In the genomic region with DNA sequence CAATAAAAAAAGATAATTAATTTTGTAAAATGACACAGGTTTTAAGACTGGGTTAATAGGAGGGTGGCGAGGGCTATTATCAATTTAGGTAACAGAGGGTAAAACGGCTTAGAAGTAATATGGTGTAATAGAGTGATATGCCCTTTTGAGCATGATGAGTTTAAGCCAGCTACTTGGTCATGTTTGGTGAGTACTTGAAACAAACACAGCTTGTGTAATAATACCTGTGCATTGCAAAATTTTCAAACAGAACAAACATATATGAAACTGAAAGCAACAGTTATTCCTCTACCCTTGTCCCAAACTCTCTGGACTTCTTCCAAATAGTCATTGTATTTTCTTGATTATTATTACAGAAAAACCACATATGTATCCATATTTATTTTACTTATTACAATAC, we compare ENCODE assay signal across 28 cellular contexts.
DNase-seq lines count a peak whose midpoint lies in the region; ATAC-seq and TF ChIP-seq lines count a peak whose summit lies in the region.
"Had no signal": no experiment of that assay in that cellular context is flagged by ENCODE, and none has a peak within 500 bp of the region (broad histone marks: within the 10 kb centered on the region; RNA-seq: fewer than 3 reads in every experiment).

No MANE protein-coding gene starts in this region.

- H3K27ac Mint-ChIP-seq in CD14-positive monocyte: no peak overlapping the region
- H3K27ac Mint-ChIP-seq: activated B cell treated with CpG ODN at 0.5 μM for 24 hours; activated CD4-positive, alpha-beta T cell treated with anti-CD3 and anti-CD28 coated beads, Interleukin-2, amount 10 ng/mL, durations not matched to agents 7 days and 5 days; activated naive CD8-positive, alpha-beta T cell treated with anti-CD3 and anti-CD28 coated beads for 36 hours; CD8-positive, alpha-beta memory T cell; naive thymus-derived CD4-positive, alpha-beta T cell had no signal

- no peaks in the 10 kb centered on the region for H3K4me1 Mint-ChIP-seq in CD14-positive monocyte
- H3K4me1 Mint-ChIP-seq: activated B cell treated with CpG ODN at 0.5 μM for 24 hours; activated CD4-positive, alpha-beta T cell treated with anti-CD3 and anti-CD28 coated beads, Interleukin-2, amount 10 ng/mL, durations not matched to agents 7 days and 5 days; activated naive CD8-positive, alpha-beta T cell treated with anti-CD3 and anti-CD28 coated beads for 36 hours; CD8-positive, alpha-beta memory T cell; naive thymus-derived CD4-positive, alpha-beta T cell had no signal

- no peak overlapping the region for H3K4me3 ChIP-seq in lower lobe of right lung
- H3K4me3 ChIP-seq: left ventricle myocardium inferior, prostate gland, stomach, uterus had no signal

- DNase-seq in HuH-7 (ENCODE audit: low spot score): peak; percentile 2
- peak; percentile 73 for DNase-seq in OCI-M1 (lab: John Stamatoyannopoulos, UW)
- DNase-seq in fibroblast of gingiva (ENCODE audit: low read depth): peak; percentile 18
- no peak for DNase-seq in lower lobe of right lung
- no peak for DNase-seq in CD14-positive monocyte (ENCODE audit: low spot score)
- DNase-seq in HuH-7.5 (ENCODE audit: low spot score): no peak
- no peak for DNase-seq in ecto neural progenitor cell (ENCODE audit: low spot score)
- DNase-seq: activated B cell treated with CpG ODN at 0.5 μM for 24 hours; activated CD4-positive, alpha-beta T cell treated with anti-CD3 and anti-CD28 coated beads, Interleukin-2, amount 10 ng/mL, durations not matched to agents 7 days and 5 days; activated gamma-delta T cell; activated naive CD8-positive, alpha-beta T cell treated with anti-CD3 and anti-CD28 coated beads for 36 hours; activated T-cell treated with anti-CD3 and anti-CD28 coated beads, Interleukin-2, amount 50 U/mL, for 1 hour; BE2C; CD8-positive, alpha-beta memory T cell; central memory CD4-positive, alpha-beta T cell; dermis blood vessel endothelial cell; DMS 273 treated with DMSO at 0.1 percent for 48 hours; H7; left ventricle myocardium inferior; naive thymus-derived CD4-positive, alpha-beta T cell; NCI-H1048; NCI-H510A; nucleus accumbens; stimulated activated CD4-positive, alpha-beta T cell treated with anti-CD3 and anti-CD28 coated beads, Interleukin-4, amount 100 ng/mL, for 1 hour; stomach; T-helper 1 cell; uterus had no signal

- H3K9me3 Mint-ChIP-seq in CD14-positive monocyte: peaks cover 0 to 3% (median 0%) of the 10 kb centered on the region in 7 donors
- H3K9me3 Mint-ChIP-seq: activated B cell treated with CpG ODN at 0.5 μM for 24 hours; activated CD4-positive, alpha-beta T cell treated with anti-CD3 and anti-CD28 coated beads, Interleukin-2, amount 10 ng/mL, durations not matched to agents 7 days and 5 days had no signal

- no peak overlapping the region for H3K4me3 Mint-ChIP-seq in CD14-positive monocyte
- H3K4me3 Mint-ChIP-seq: activated B cell treated with CpG ODN at 0.5 μM for 24 hours; activated CD4-positive, alpha-beta T cell treated with anti-CD3 and anti-CD28 coated beads, Interleukin-2, amount 10 ng/mL, durations not matched to agents 7 days and 5 days; activated naive CD8-positive, alpha-beta T cell treated with anti-CD3 and anti-CD28 coated beads for 36 hours; CD8-positive, alpha-beta memory T cell; naive thymus-derived CD4-positive, alpha-beta T cell had no signal

- no peaks in the 10 kb centered on the region for H3K36me3 Mint-ChIP-seq in CD14-positive monocyte
- H3K36me3 Mint-ChIP-seq: activated naive CD8-positive, alpha-beta T cell treated with anti-CD3 and anti-CD28 coated beads for 36 hours; CD8-positive, alpha-beta memory T cell; naive thymus-derived CD4-positive, alpha-beta T cell had no signal

- H3K27me3 Mint-ChIP-seq in CD14-positive monocyte (ENCODE audit: low read depth in 3 of 3): no peaks in the 10 kb centered on the region
- H3K27me3 Mint-ChIP-seq: activated B cell treated with CpG ODN at 0.5 μM for 24 hours; activated CD4-positive, alpha-beta T cell treated with anti-CD3 and anti-CD28 coated beads, Interleukin-2, amount 10 ng/mL, durations not matched to agents 7 days and 5 days; activated naive CD8-positive, alpha-beta T cell treated with anti-CD3 and anti-CD28 coated beads for 36 hours; CD8-positive, alpha-beta memory T cell; naive thymus-derived CD4-positive, alpha-beta T cell had no signal

- no peaks in the 10 kb centered on the region for H3K9me3 ChIP-seq in lower lobe of right lung
- H3K9me3 ChIP-seq: BE2C, prostate gland, stomach, uterus had no signal

- H3K36me3 ChIP-seq in lower lobe of right lung: no peaks in the 10 kb centered on the region
- H3K36me3 ChIP-seq: BE2C, left ventricle myocardium inferior, prostate gland, stomach, uterus had no signal

- no peaks in the 10 kb centered on the region for H3K27me3 ChIP-seq in lower lobe of right lung (ENCODE audit: low read depth)
- H3K27me3 ChIP-seq: BE2C, stomach, uterus had no signal

- H3K4me1 ChIP-seq in lower lobe of right lung: no peaks in the 10 kb centered on the region
- H3K4me1 ChIP-seq: BE2C, left ventricle myocardium inferior, prostate gland, stomach, uterus had no signal

- ATAC-seq in lower lobe of right lung: peak; percentile 62 to 87
- ATAC-seq: naive thymus-derived CD4-positive, alpha-beta T cell had no signal

- H3K27ac ChIP-seq in lower lobe of right lung: no peak overlapping the region
- H3K27ac ChIP-seq: left ventricle myocardium inferior, prostate gland, stomach, uterus had no signal

- intact Hi-C loops in lower lobe of right lung (cut with DNase I) (no loop called here), CD14-positive monocyte (cut with micrococcal nuclease) (no loop called here)

- TF ChIP-seq CTCF in lower lobe of right lung (IDR thresholded peaks at IDR 0.05): no peak
- no peak for TF ChIP-seq CTCF in CD14-positive monocyte (IDR thresholded peaks at IDR 0.05)

Comparison
In these comparisons a context has a peak if more than half of its experiments do, and no peak if none do; other contexts are left out.
1. DNase-seq: peak in HuH-7 (single experiment), OCI-M1 (single experiment) and fibroblast of gingiva (single experiment); none in lower lobe of right lung (single experiment), CD14-positive monocyte (single experiment), HuH-7.5 (single experiment) and ecto neural progenitor cell (single experiment).